Comparison of ENCODE assay signal across 8 cellular contexts in the genomic region with DNA sequence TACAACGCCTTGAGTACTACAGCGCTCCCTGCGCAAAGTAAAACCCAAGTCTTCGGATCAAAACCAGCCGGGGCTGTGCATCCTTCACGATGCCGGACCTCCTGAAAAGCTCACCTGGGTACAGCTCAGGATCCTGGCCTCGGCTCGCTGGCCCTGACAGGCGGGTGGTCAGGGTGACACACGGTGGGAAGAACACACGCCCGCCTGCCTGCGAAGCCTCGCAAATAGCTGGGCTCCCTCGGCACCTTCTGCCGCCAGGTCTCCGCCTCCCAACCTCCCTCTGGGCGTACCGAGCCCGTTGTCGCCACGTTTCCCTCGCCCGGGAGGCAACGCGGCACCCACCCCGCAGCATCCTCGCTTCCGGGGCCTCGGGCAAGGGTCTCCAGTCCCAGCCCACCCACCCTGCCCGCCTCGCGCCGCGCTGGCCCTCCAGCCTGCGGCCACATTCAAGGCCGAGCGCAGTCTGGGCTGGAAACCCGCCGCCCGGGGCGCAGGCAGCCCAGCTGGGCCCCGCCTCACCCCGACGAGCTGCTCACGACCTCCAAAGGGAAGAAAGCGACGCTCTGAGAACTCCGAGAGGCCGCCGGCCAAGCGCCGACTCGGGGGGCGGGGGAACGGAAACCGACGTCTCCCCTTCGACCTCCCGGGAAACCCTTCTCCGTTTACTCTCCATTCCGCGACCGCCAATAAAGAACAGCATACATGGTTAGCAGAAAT. TPM values are rescaled to one million over a fixed set of nuclear protein-coding genes. Genes with fewer than 3 reads are reported as not detected.
DNase-seq lines count a peak whose midpoint lies in the region; ATAC-seq and TF ChIP-seq lines count a peak whose summit lies in the region.

No MANE protein-coding gene starts in this region.

- peak; percentile 17 for ATAC-seq in HG02973 (IDR thresholded peaks at IDR 0.05; ENCODE audit: unreplicated experiment)

- 0% methylated on average over 20 to 65 of the region's 65 CpGs for WGBS in endodermal cell (ENCODE audit: insufficient coverage in 1 of 2, insufficient read length in 1 of 2), 2 experiments

- H3K27ac ChIP-seq in endodermal cell (ENCODE audit: low read depth, low read length) = peak overlapping the region; percentile 98

- H3K4me3 Mint-ChIP-seq in endodermal cell (peak overlapping the region; percentile 89), mesothelial cell of epicardium (peak overlapping the region; percentile 93)

- H3K9ac ChIP-seq in endodermal cell (ENCODE audit: extremely low read depth, low read length, poor library complexity, severe bottlenecking) = peak overlapping the region; percentile 97

- peak overlapping the region; percentile 99 for H3K4me3 ChIP-seq in endodermal cell (ENCODE audit: low read length)

- no peaks in the 10 kb centered on the region for H3K9me3 Mint-ChIP-seq in endodermal cell
- H3K9me3 Mint-ChIP-seq in mesothelial cell of epicardium = no peaks in the 10 kb centered on the region

- H3K27ac Mint-ChIP-seq in endodermal cell (peak overlapping the region; percentile 97), mesothelial cell of epicardium (peak overlapping the region; percentile 99)

- no peaks in the 10 kb centered on the region for H3K27me3 ChIP-seq in endodermal cell (ENCODE audit: control insufficient read depth, insufficient read depth, low read length, poor library complexity, severe bottlenecking)

- H3K36me3 Mint-ChIP-seq in endodermal cell (ENCODE audit: low read depth) (peaks cover 8% of the 10 kb centered on the region), mesothelial cell of epicardium (no peaks in the 10 kb centered on the region)

- H3K4me1 ChIP-seq in endodermal cell (ENCODE audit: control insufficient read depth, insufficient read depth, low read length) = no peaks in the 10 kb centered on the region

- DNase-seq in NCI-H1417 (lab: John Stamatoyannopoulos, UW) (peak in 2 of 3 experiments; percentile 78 to 87), NCI-H1417 treated with DMSO at 0.1 percent for 48 hours (lab: John Stamatoyannopoulos, UW) (no peak), NOMO-1 treated with DMSO at 0.1 percent for 48 hours (lab: John Stamatoyannopoulos, UW; ENCODE audit: unreplicated experiment) (peak; percentile 70), endodermal cell (peak; percentile 83), mesothelial cell of epicardium (ENCODE audit: low spot score in 2 of 2, unreplicated experiment in 2 of 2) (peak; percentile 25 to 67)
- peak; percentile 67 for DNase-seq in activated CD8-positive, alpha-beta memory T cell treated with anti-CD3 and anti-CD28 coated beads, Interleukin-2, amount 50 U/mL, for 4 hours
- DNase-seq in stimulated activated CD8-positive, alpha-beta memory T cell treated with anti-CD3 and anti-CD28 coated beads, Interleukin-15, amount 100 ng/mL, for 48 hours (ENCODE audit: low read depth in 2 of 2) = peak; percentile 47 to 48

- H3K27me3 Mint-ChIP-seq in endodermal cell (ENCODE audit: insufficient read depth) (peaks cover 1% of the 10 kb centered on the region), mesothelial cell of epicardium (ENCODE audit: low read depth) (no peaks in the 10 kb centered on the region)

- TF ChIP-seq CTCF in endodermal cell (conservative IDR thresholded peaks at IDR 0.05) (no peak), mesothelial cell of epicardium (IDR thresholded peaks at IDR 0.05; ENCODE audit: unreplicated experiment) (no peak)

- H3K4me1 Mint-ChIP-seq in endodermal cell = peaks cover 42% of the 10 kb centered on the region
- peaks cover 25% of the 10 kb centered on the region for H3K4me1 Mint-ChIP-seq in mesothelial cell of epicardium

- peaks cover 21% of the 10 kb centered on the region for H3K9me3 ChIP-seq in endodermal cell (ENCODE audit: control insufficient read depth, low read length)

- H3K36me3 ChIP-seq in endodermal cell (ENCODE audit: control insufficient read depth, insufficient read depth, low read length) = peaks cover 8% of the 10 kb centered on the region

RNA-seq across cellular contexts. Expression of a gene that starts 0.5 kb away (rescaled TPM):
- 10 to 100 TPM; 35.1 to 37.8 TPM for total RNA-seq in endodermal cell
- polyA plus RNA-seq in endodermal cell (2013, experiment 1 of 2) = 8.4 TPM
- polyA plus RNA-seq in endodermal cell (2013, experiment 2 of 2) = 11.2 TPM
- 15.9 to 18.6 TPM (median 18.1 TPM) in 3 replicates for total RNA-seq in mesothelial cell of epicardium
